13 cellular contexts compared by ENCODE assay signal in the genomic region with DNA sequence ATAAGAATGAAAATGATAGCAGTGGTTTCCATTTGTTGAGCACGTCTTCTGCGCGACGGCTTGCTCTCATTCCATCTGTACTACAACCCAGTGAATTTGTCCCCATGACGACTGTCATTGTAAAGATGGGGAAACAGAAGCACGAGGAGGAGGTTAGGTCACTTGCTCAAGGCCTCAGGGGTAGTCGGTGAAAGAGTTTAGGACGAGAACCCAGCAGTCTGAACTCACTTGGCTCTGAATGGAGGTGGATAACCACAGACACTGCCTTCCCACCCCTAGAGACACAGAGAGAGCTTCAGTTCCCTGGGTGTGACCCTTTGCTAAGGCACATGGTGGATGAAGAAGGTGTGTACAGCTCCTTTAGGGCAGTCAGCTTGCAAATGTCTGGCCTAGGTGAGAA. TPM values are rescaled to one million over a fixed set of nuclear protein-coding genes. Genes with fewer than 3 reads are reported as not detected.
DNase-seq lines count a peak whose midpoint lies in the region; ATAC-seq, FAIRE-seq and TF ChIP-seq lines count a peak whose summit lies in the region.
"Had no signal": no experiment of that assay in that cellular context is flagged by ENCODE, and none has a peak within 500 bp of the region (broad histone marks: within the 10 kb centered on the region; RNA-seq: fewer than 3 reads in every experiment).

No MANE protein-coding gene starts in this region.

- H3K4me3 Mint-ChIP-seq in CD4-positive, alpha-beta memory T cell = peak overlapping the region in 6 of 8 donors; percentile 22 to 70 (median 39)
- no peak overlapping the region for H3K4me3 Mint-ChIP-seq in nephron progenitor cell
- H3K4me3 Mint-ChIP-seq in CD8-positive, alpha-beta T cell = no peak overlapping the region

- peaks cover 37% of the 10 kb centered on the region for H3K4me1 ChIP-seq in CD4-positive, alpha-beta memory T cell (ENCODE audit: insufficient read depth, low read length)
- H3K4me1 ChIP-seq in mammary epithelial cell (ENCODE audit: insufficient read depth, low read length) (peaks cover 27% of the 10 kb centered on the region), adrenal gland (replicated peaks in 1 of 2) (no peaks in the 10 kb centered on the region)
- peaks cover 7% of the 10 kb centered on the region for H3K4me1 ChIP-seq in CD8-positive, alpha-beta T cell (ENCODE audit: insufficient read depth, low read length)

- DNase-seq in CD4-positive, alpha-beta memory T cell = no peak
- DNase-seq in HTR-8/SVneo (ENCODE audit: insufficient read length, low spot score) (no peak), mammary epithelial cell (no peak), nephron progenitor cell (no peak), adrenal gland (no peak), NCI-H524 treated with DMSO at 0.1 percent for 48 hours (lab: John Stamatoyannopoulos, UW) (no peak)
- DNase-seq in CD8-positive, alpha-beta T cell = no peak
- DNase-seq: brain microvascular endothelial cell, hypothalamus, mucosa of descending colon, SW 1271 had no signal

- no peaks in the 10 kb centered on the region for H3K27me3 Mint-ChIP-seq in CD4-positive, alpha-beta memory T cell
- peaks cover 4% of the 10 kb centered on the region for H3K27me3 Mint-ChIP-seq in nephron progenitor cell (ENCODE audit: low read depth, poor library complexity)
- H3K27me3 Mint-ChIP-seq in CD8-positive, alpha-beta T cell (ENCODE audit: low read depth) = no peaks in the 10 kb centered on the region

- CTCF ChIA-PET in CD4-positive, alpha-beta memory T cell (lab: Charles Lee; ENCODE audit: partially characterized antibody) = interaction anchor here (1.1 to 10.0 kb wide), 11 partner anchors 13 to 218 kb away, joined by 3 to 132 read pairs (median 8); no protein-coding TSS in a partner anchor
- CTCF ChIA-PET in mammary epithelial cell (lab: Charles Lee; ENCODE audit: low non-redundant PET) = no interaction called here
- CTCF ChIA-PET in CD8-positive, alpha-beta T cell (lab: Charles Lee) = interaction anchor here (0.7 to 2.5 kb wide), 6 partner anchors 33 to 219 kb away, joined by 3 to 9 read pairs (median 4); no protein-coding TSS in a partner anchor

- peak overlapping the region; percentile 4 for H2AFZ ChIP-seq in mammary epithelial cell (ENCODE audit: low read depth, low read length)

- no peak for ATAC-seq in CD8-positive, alpha-beta T cell

- BruUV-seq in mammary epithelial cell (replicated peaks; lab: Mats Ljungman, UMichigan) = no TSS peak

- peak overlapping the region; percentile 75 to 94 (median 88) for H3K27ac Mint-ChIP-seq in CD4-positive, alpha-beta memory T cell
- H3K27ac Mint-ChIP-seq in nephron progenitor cell = peak overlapping the region; percentile 57
- no peak overlapping the region for H3K27ac Mint-ChIP-seq in CD8-positive, alpha-beta T cell
- H3K27ac Mint-ChIP-seq: activated naive CD4-positive, alpha-beta T cell treated with anti-CD3 and anti-CD28 coated beads, Interleukin-2, amount 50 U/mL, for 72 hours had no signal

- POLR2A ChIA-PET in CD4-positive, alpha-beta memory T cell (lab: Charles Lee; ENCODE audit: partially characterized antibody) = interaction anchor here (0.7 to 6.6 kb wide), 12 partner anchors 15 to 334 kb away, joined by 3 to 59 read pairs (median 8); partner anchors contain the start of gene PLEKHG3
- POLR2A ChIA-PET in CD8-positive, alpha-beta T cell (lab: Charles Lee) = no interaction called here

- H4K20me1 ChIP-seq in mammary epithelial cell (ENCODE audit: insufficient read depth, low read length) = no peaks in the 10 kb centered on the region

- H3K4me2 ChIP-seq in mammary epithelial cell (ENCODE audit: insufficient read depth, low read depth, low read length) = no peak overlapping the region

- H3K27ac ChIP-seq in CD4-positive, alpha-beta memory T cell (ENCODE audit: low read depth, low read length) = peak overlapping the region; percentile 49
- H3K27ac ChIP-seq in mammary epithelial cell (ENCODE audit: insufficient read depth, low read depth, low read length) (no peak overlapping the region), adrenal gland (no peak overlapping the region)
- H3K27ac ChIP-seq in CD8-positive, alpha-beta T cell (ENCODE audit: low read depth, low read length) = no peak overlapping the region
- H3K27ac ChIP-seq: brain microvascular endothelial cell had no signal

- no peak overlapping the region for H3K4me3 ChIP-seq in CD4-positive, alpha-beta memory T cell (ENCODE audit: low read length in 2 of 2)
- H3K4me3 ChIP-seq in mammary epithelial cell (replicated peaks in 1 of 3; ENCODE audit: insufficient read depth in 1 of 3, low read depth in 2 of 3, low read length in 3 of 3) (no peak overlapping the region), adrenal gland (no peak overlapping the region)
- H3K4me3 ChIP-seq in CD8-positive, alpha-beta T cell (ENCODE audit: low read depth, low read length) = no peak overlapping the region
- H3K4me3 ChIP-seq: mucosa of descending colon, thoracic aorta had no signal

- dilution Hi-C loops in mammary epithelial cell (cut with HindIII; ENCODE audit: low sequenced_read_pairs) = loop anchor here (5.0 to 25.0 kb wide), 2 partner anchors 84 to 239 kb away; partner anchors contain the start of gene CHURC1

- H3K9me3 ChIP-seq in CD4-positive, alpha-beta memory T cell (ENCODE audit: control insufficient read depth in 1 of 2, low read length in 2 of 2) = no peaks in the 10 kb centered on the region
- H3K9me3 ChIP-seq in mammary epithelial cell (replicated peaks; ENCODE audit: insufficient read depth, low read length) (no peaks in the 10 kb centered on the region), adrenal gland (replicated peaks in 1 of 3) (no peaks in the 10 kb centered on the region)
- H3K9me3 ChIP-seq in CD8-positive, alpha-beta T cell (ENCODE audit: low read length) = no peaks in the 10 kb centered on the region
- H3K9me3 ChIP-seq: mucosa of descending colon, thoracic aorta had no signal

- WGBS in mammary epithelial cell (ENCODE audit: low coverage, missing lambda C conversion rate) = 98% methylated on average over 7 of the region's 8 CpGs
- 80 to 89% (median 84%) methylated on average over 8 of the region's 8 CpGs for WGBS in adrenal gland, 4 donors

- in situ Hi-C loops in mammary epithelial cell (cut with MboI; ENCODE audit: low sequenced_read_pairs in 2 of 2) = loop anchor here (5.0 to 25.0 kb wide), 4 partner anchors 84 to 214 kb away; partner anchors contain the start of gene SPTB (in 1 of the 2)

- peak; percentile 97 for FAIRE-seq in HTR-8/SVneo (lab: Jason Lieb, UNC)

- peaks cover 35 to 49% (median 40%) of the 10 kb centered on the region in 4 donors for H3K4me1 Mint-ChIP-seq in CD4-positive, alpha-beta memory T cell
- peaks cover 28% of the 10 kb centered on the region for H3K4me1 Mint-ChIP-seq in nephron progenitor cell
- H3K4me1 Mint-ChIP-seq in CD8-positive, alpha-beta T cell (ENCODE audit: low read depth) = peaks cover 15% of the 10 kb centered on the region

- intact Hi-C loops in CD4-positive, alpha-beta memory T cell (cut with micrococcal nuclease) = loop anchor here (2.0 to 5.0 kb wide), 3 partner anchors 31 to 219 kb away; partner anchors contain the start of gene PLEKHG3
- intact Hi-C loops in mammary epithelial cell (cut with micrococcal nuclease) (loop anchor here (5.0 kb wide), 2 partner anchors 34 to 219 kb away; no protein-coding TSS in a partner anchor), adrenal gland (cut with DNase I) (loop anchor here in 1 of 2 donors (5.0 kb wide), 2 partner anchors 94 to 219 kb away; no protein-coding TSS in a partner anchor)
- intact Hi-C loops in CD8-positive, alpha-beta T cell (cut with DNase I, micrococcal nuclease) = loop anchor here (5.0 kb wide), 1 partner anchor 219 kb away; no protein-coding TSS in a partner anchor

- peaks cover 0 to 6% of the 10 kb centered on the region in 2 donors for H3K36me3 Mint-ChIP-seq in CD4-positive, alpha-beta memory T cell
- no peaks in the 10 kb centered on the region for H3K36me3 Mint-ChIP-seq in nephron progenitor cell (ENCODE audit: low read depth)
- H3K36me3 Mint-ChIP-seq in CD8-positive, alpha-beta T cell = no peaks in the 10 kb centered on the region
- H3K36me3 Mint-ChIP-seq: activated naive CD4-positive, alpha-beta T cell treated with anti-CD3 and anti-CD28 coated beads, Interleukin-2, amount 50 U/mL, for 72 hours had no signal

- H3K79me2 ChIP-seq in mammary epithelial cell (ENCODE audit: insufficient read depth, low read length) = no peaks in the 10 kb centered on the region

- no peak for TF ChIP-seq POLR2A in adrenal gland (IDR thresholded peaks at IDR 0.05)

- H3K36me3 ChIP-seq in CD4-positive, alpha-beta memory T cell (ENCODE audit: insufficient read depth, low read length) = no peaks in the 10 kb centered on the region
- no peaks in the 10 kb centered on the region for H3K36me3 ChIP-seq in mammary epithelial cell (ENCODE audit: insufficient read depth, low read length)
- H3K36me3 ChIP-seq in adrenal gland (replicated peaks in 1 of 2) = no peaks in the 10 kb centered on the region
- H3K36me3 ChIP-seq in CD8-positive, alpha-beta T cell (ENCODE audit: insufficient read depth, low read length) = no peaks in the 10 kb centered on the region
- H3K36me3 ChIP-seq: brain microvascular endothelial cell, thoracic aorta had no signal

- peaks cover 0 to 14% (median 6%) of the 10 kb centered on the region in 8 donors for H3K9me3 Mint-ChIP-seq in CD4-positive, alpha-beta memory T cell
- H3K9me3 Mint-ChIP-seq in nephron progenitor cell = no peaks in the 10 kb centered on the region
- peaks cover 2% of the 10 kb centered on the region for H3K9me3 Mint-ChIP-seq in CD8-positive, alpha-beta T cell
- H3K9me3 Mint-ChIP-seq: activated naive CD4-positive, alpha-beta T cell treated with anti-CD3 and anti-CD28 coated beads, Interleukin-2, amount 50 U/mL, for 72 hours had no signal

- no peaks in the 10 kb centered on the region for H3K27me3 ChIP-seq in CD4-positive, alpha-beta memory T cell (ENCODE audit: insufficient read depth, low read length)
- H3K27me3 ChIP-seq in mammary epithelial cell (ENCODE audit: insufficient read depth, low read length) = no peaks in the 10 kb centered on the region
- no peaks in the 10 kb centered on the region for H3K27me3 ChIP-seq in adrenal gland
- no peaks in the 10 kb centered on the region for H3K27me3 ChIP-seq in CD8-positive, alpha-beta T cell (ENCODE audit: insufficient read depth, low read length)
- H3K27me3 ChIP-seq: brain microvascular endothelial cell had no signal

- TF ChIP-seq CTCF in mammary epithelial cell (conservative IDR thresholded peaks at IDR 0.05 in 1 of 2, IDR thresholded peaks at IDR 0.05 in 1 of 2; ENCODE audit: extremely low read depth in 1 of 2, insufficient read depth in 1 of 2, low read depth in 1 of 2, low read length in 2 of 2) (no peak), nephron progenitor cell (IDR thresholded peaks at IDR 0.05) (no peak), adrenal gland (IDR thresholded peaks at IDR 0.05) (no peak)
- no peak for TF ChIP-seq CTCF in CD8-positive, alpha-beta T cell (IDR thresholded peaks at IDR 0.05)

- H3K9ac ChIP-seq in mammary epithelial cell (ENCODE audit: insufficient read depth, low read length) = no peak overlapping the region

RNA-seq across cellular contexts. Expression of gene PLEKHG3, which starts 30.9 kb away (rescaled TPM):
- total RNA-seq in CD4-positive, alpha-beta memory T cell = 10 to 100 TPM; 53.3 to 56.5 TPM
- 10 to 100 TPM; 10.8 to 62.6 TPM for polyA plus RNA-seq in CD4-positive, alpha-beta memory T cell
- total RNA-seq in mammary epithelial cell = 100 to 1,000 TPM in 1 of 2 donors, 10 to 100 TPM in 1; 47.8 to 137 TPM
- polyA plus RNA-seq in mammary epithelial cell = 68.7 TPM
- polyA minus RNA-seq in mammary epithelial cell = 80.7 TPM
- total RNA-seq in adrenal gland = 10 to 100 TPM in 2 of 8 donors, 1 to 10 TPM in 6; 2.7 to 11.7 (median 8.9) TPM
- 10 to 100 TPM in 1 of 3 donors, 1 to 10 TPM in 2; 3.0 to 10.1 (median 9.5) TPM for polyA plus RNA-seq in adrenal gland
- 1 to 10 TPM; 2.5 to 2.7 TPM for total RNA-seq in CD8-positive, alpha-beta T cell

Comparison
In these comparisons a context has a peak if more than half of its experiments do, and no peak if none do; other contexts are left out.
1. H3K4me3 Mint-ChIP-seq: peak in CD4-positive, alpha-beta memory T cell (6 of 8); none in nephron progenitor cell (single experiment) and CD8-positive, alpha-beta T cell (single experiment).